Comparison of ENCODE assay signal across 1 cellular context in the genomic region with DNA sequence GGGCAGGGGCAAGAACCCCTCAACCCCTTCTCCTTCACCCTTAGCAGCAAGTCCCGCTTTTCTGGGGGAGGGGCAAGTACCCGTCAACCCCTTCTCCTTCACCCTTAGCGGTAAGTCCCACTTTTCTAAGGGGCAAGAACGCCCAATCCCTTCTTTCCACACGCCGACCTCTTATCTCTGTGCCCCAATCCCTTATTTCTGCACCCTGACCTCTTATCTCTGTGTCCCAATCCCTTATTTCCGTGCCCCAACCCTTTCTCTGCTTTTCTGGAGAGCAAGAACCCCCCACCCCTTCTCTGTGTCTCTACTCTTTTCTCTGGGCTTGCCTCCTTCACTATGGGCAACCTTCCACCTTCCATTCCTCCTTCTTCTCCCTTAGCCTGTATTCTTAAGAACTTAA.
TF ChIP-seq lines count a peak whose summit lies in the region.

No MANE protein-coding gene starts in this region.

TF ChIP-seq in K562, 482 proteins besides CTCF, POLR2A, EP300 and RAD21:
- TF ChIP-seq NR2C1 (IDR thresholded peaks at IDR 0.05) (peak; percentile 44; the same call in 1 of the 2 replicates), NR2C1 (tag; IDR thresholded peaks at IDR 0.05) (peak; percentile 68), CBFA2T3 (IDR thresholded peaks at IDR 0.05) (peak; percentile 51), TAL1 (IDR thresholded peaks at IDR 0.05) (peak; percentile 40; the same call in 1 of the 2 replicates), ARID1B (IDR thresholded peaks at IDR 0.05) (peak; percentile 51)
